24 cellular contexts compared by ENCODE assay signal in genomic region chr5:83370957-83371356, GRCh38.
"Had no signal": no experiment of that assay in that cellular context is flagged by ENCODE, and none has a peak within 500 bp of the region (broad histone marks: within the 10 kb centered on the region; RNA-seq: fewer than 3 reads in every experiment).

No MANE protein-coding gene starts in this region.

- H3K27ac Mint-ChIP-seq: endodermal cell; natural killer cell; stimulated activated memory B cell treated with anti-CD40 and anti-IgM and Interleukin-4, amounts not matched to agents 10 μg/mL and 1 μg/mL and 100 μg/mL, for 72 hours; type B pancreatic cell had no signal

- H3K27ac ChIP-seq: epithelial cell of prostate, gastrocnemius medialis, lower lobe of right lung, prostate gland, sigmoid colon, testis, tibial artery had no signal

- H3K4me3 ChIP-seq: gastrocnemius medialis, lower lobe of right lung, prostate gland, sigmoid colon, testis, tibial artery had no signal

- H3K4me3 Mint-ChIP-seq: endodermal cell; natural killer cell; neural crest cell; stimulated activated memory B cell treated with anti-CD40 and anti-IgM and Interleukin-4, amounts not matched to agents 10 μg/mL and 1 μg/mL and 100 μg/mL, for 72 hours; type B pancreatic cell had no signal

- H3K4me1 Mint-ChIP-seq: natural killer cell; stimulated activated memory B cell treated with anti-CD40 and anti-IgM and Interleukin-4, amounts not matched to agents 10 μg/mL and 1 μg/mL and 100 μg/mL, for 72 hours had no signal

- H3K9me3 Mint-ChIP-seq: endodermal cell had no signal

- H3K27me3 Mint-ChIP-seq: type B pancreatic cell had no signal

- H3K36me3 ChIP-seq: gastrocnemius medialis, lower lobe of right lung, prostate gland, sigmoid colon, tibial artery had no signal

- H3K4me1 ChIP-seq: gastrocnemius medialis, prostate gland, sigmoid colon, testis had no signal

- H3K36me3 Mint-ChIP-seq: natural killer cell; stimulated activated memory B cell treated with anti-CD40 and anti-IgM and Interleukin-4, amounts not matched to agents 10 μg/mL and 1 μg/mL and 100 μg/mL, for 72 hours; type B pancreatic cell had no signal

- H3K9me3 ChIP-seq: gastrocnemius medialis, lower lobe of right lung, prostate gland, sigmoid colon, testis, tibial artery had no signal

- DNase-seq: effector CD8-positive, alpha-beta T cell; endodermal cell; foreskin fibroblast; gastrocnemius medialis; head of caudate nucleus; left ventricle myocardium superior; lower lobe of right lung; natural killer cell; nucleus accumbens; right cardiac atrium; sigmoid colon; stimulated activated CD4-positive, alpha-beta T cell treated with anti-CD3 and anti-CD28 coated beads, Interleukin-4, amount 100 ng/mL, for 4 hours; stimulated activated naive CD8-positive, alpha-beta T cell treated with anti-CD3 and anti-CD28 coated beads, Interleukin-15, Interleukin-2, amounts not matched to agents 100 U/mL and 50 U/mL, for 24 hours; substantia nigra; testis; tibial artery had no signal

- FAIRE-seq: colon, keratinocyte had no signal

- ATAC-seq: esophagus mucosa; gastrocnemius medialis; left ventricle myocardium superior; lower lobe of right lung; natural killer cell; right cardiac atrium; stimulated activated memory B cell treated with anti-CD40 and anti-IgM and Interleukin-4, amounts not matched to agents 10 μg/mL and 1 μg/mL and 100 μg/mL, for 72 hours; stimulated activated naive CD8-positive, alpha-beta T cell treated with anti-CD3 and anti-CD28 coated beads, Interleukin-15, Interleukin-2, amounts not matched to agents 100 U/mL and 50 U/mL, for 24 hours had no signal

- H3K27me3 ChIP-seq: gastrocnemius medialis, sigmoid colon, testis, tibial artery had no signal
